Comparison of ENCODE assay signal across 16 cellular contexts in the genomic region with DNA sequence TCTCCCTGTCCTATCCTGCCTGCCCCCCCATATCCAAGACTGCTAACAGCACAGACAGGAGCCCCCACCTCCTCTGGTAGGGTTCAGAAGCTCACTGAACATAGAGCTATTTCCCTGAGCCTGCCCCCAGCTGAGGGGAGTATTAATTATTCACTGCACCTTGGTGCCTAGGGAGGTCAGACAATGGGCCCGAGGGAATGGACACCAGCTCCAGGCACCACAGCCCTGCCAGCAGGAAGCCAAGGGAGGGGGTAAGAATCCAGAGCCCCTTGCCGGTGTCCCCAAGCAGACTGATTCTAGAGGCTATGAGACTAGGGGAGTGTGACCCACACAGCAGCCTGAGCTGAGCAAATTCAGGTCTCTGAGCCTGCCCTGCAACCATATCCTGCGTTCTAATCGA.
"Had no signal": no experiment of that assay in that cellular context is flagged by ENCODE, and none has a peak within 500 bp of the region (broad histone marks: within the 10 kb centered on the region; RNA-seq: fewer than 3 reads in every experiment).

No MANE protein-coding gene starts in this region.

- H3K27ac ChIP-seq: breast epithelium, epithelial cell of prostate, psoas muscle had no signal

- H3K9me3 Mint-ChIP-seq: activated naive CD4-positive, alpha-beta T cell treated with anti-CD3 and anti-CD28 coated beads for 36 hours; activated naive CD8-positive, alpha-beta T cell treated with anti-CD3 and anti-CD28 coated beads, Interleukin-2, amount 50 U/mL, for 24 hours; activated T-helper 2 cell treated with anti-CD3 and anti-CD28 coated beads, Interferon-gamma antibody, Interleukin-2, Interleukin-4, amounts not matched to agents 10 μg/mL and 5 μg/mL and 100 μg/mL, durations not matched to agents 14 hours and 24 hours and 36 hours; natural killer cell treated with Interleukin-12 subunit alpha and Interleukin-12 subunit beta and Interleukin-15 and Interleukin-18, amount 100 ng/mL, for 72 hours; T-helper 2 cell treated with Interferon-gamma antibody and Interleukin-4, amounts not matched to agents 5 μg/mL and 100 μg/mL, for 36 hours had no signal

- H3K27ac Mint-ChIP-seq: activated naive CD4-positive, alpha-beta T cell treated with anti-CD3 and anti-CD28 coated beads for 36 hours; activated naive CD8-positive, alpha-beta T cell treated with anti-CD3 and anti-CD28 coated beads, Interleukin-2, amount 50 U/mL, for 24 hours; activated T-helper 2 cell treated with anti-CD3 and anti-CD28 coated beads, Interferon-gamma antibody, Interleukin-2, Interleukin-4, amounts not matched to agents 10 μg/mL and 5 μg/mL and 100 μg/mL, durations not matched to agents 14 hours and 24 hours and 36 hours; T-helper 2 cell treated with Interferon-gamma antibody and Interleukin-4, amounts not matched to agents 5 μg/mL and 100 μg/mL, for 36 hours had no signal

- H3K36me3 ChIP-seq: breast epithelium had no signal

- H3K4me3 ChIP-seq: breast epithelium, psoas muscle had no signal

- H3K27me3 ChIP-seq: breast epithelium had no signal

- H3K36me3 Mint-ChIP-seq: natural killer cell treated with Interleukin-12 subunit alpha and Interleukin-12 subunit beta and Interleukin-15 and Interleukin-18, amount 100 ng/mL, for 72 hours had no signal

- ATAC-seq: activated naive CD8-positive, alpha-beta T cell treated with anti-CD3 and anti-CD28 coated beads, Interleukin-2, amount 50 U/mL, for 24 hours; left ventricle myocardium superior; natural killer cell treated with Interleukin-12 subunit alpha and Interleukin-12 subunit beta and Interleukin-15 and Interleukin-18, amount 100 ng/mL, for 72 hours; psoas muscle; sciatic nerve had no signal

- H3K9me3 ChIP-seq: breast epithelium, psoas muscle had no signal

- H3K4me3 Mint-ChIP-seq: activated naive CD4-positive, alpha-beta T cell treated with anti-CD3 and anti-CD28 coated beads for 36 hours; activated naive CD8-positive, alpha-beta T cell treated with anti-CD3 and anti-CD28 coated beads, Interleukin-2, amount 50 U/mL, for 24 hours; T-helper 2 cell treated with Interferon-gamma antibody and Interleukin-4, amounts not matched to agents 5 μg/mL and 100 μg/mL, for 36 hours had no signal

- DNase-seq: activated naive CD4-positive, alpha-beta T cell treated with anti-CD3 and anti-CD28 coated beads for 36 hours; activated naive CD8-positive, alpha-beta T cell treated with anti-CD3 and anti-CD28 coated beads, Interleukin-2, amount 50 U/mL, for 24 hours; aorta; cerebellar nuclear complex; effector CD8-positive, alpha-beta T cell; foreskin melanocyte; kidney glomerular epithelial cell; left ventricle myocardium superior; mesendoderm; psoas muscle had no signal
